Comparison of ENCODE assay signal across 16 cellular contexts in genomic region chr15:76863693-76864092, GRCh38. TPM values are rescaled to one million over a fixed set of nuclear protein-coding genes. Genes with fewer than 3 reads are reported as not detected.
DNase-seq lines count a peak whose midpoint lies in the region; ATAC-seq and TF ChIP-seq lines count a peak whose summit lies in the region.
"Had no signal": no experiment of that assay in that cellular context is flagged by ENCODE, and none has a peak within 500 bp of the region (broad histone marks: within the 10 kb centered on the region; RNA-seq: fewer than 3 reads in every experiment).

No MANE protein-coding gene starts in this region.

- H3K4me3 ChIP-seq in neural progenitor cell = no peak overlapping the region
- H3K4me3 ChIP-seq in esophagus squamous epithelium = no peak overlapping the region

- H3K4me1 ChIP-seq in neural progenitor cell (peaks cover 14% of the 10 kb centered on the region), esophagus squamous epithelium (no peaks in the 10 kb centered on the region)

- intact Hi-C loops in esophagus squamous epithelium (cut with DNase I) = no loop called here

- H3K36me3 Mint-ChIP-seq in activated naive CD4-positive, alpha-beta T cell treated with anti-CD3 and anti-CD28 coated beads, Interleukin-2, amount 50 U/mL, for 24 hours = peaks cover 2% of the 10 kb centered on the region
- H3K36me3 Mint-ChIP-seq in activated naive CD4-positive, alpha-beta T cell treated with anti-CD3 and anti-CD28 coated beads, Interleukin-2, amount 10 ng/mL, durations not matched to agents 7 days and 5 days = peaks cover 1% of the 10 kb centered on the region
- peaks cover 6% of the 10 kb centered on the region for H3K36me3 Mint-ChIP-seq in activated T-helper 17 cell treated with anti-CD3 and anti-CD28 coated beads, Interleukin-2, amount 50 U/mL, for 72 hours (ENCODE audit: low read depth)
- H3K36me3 Mint-ChIP-seq in neural progenitor cell = no peaks in the 10 kb centered on the region

- H3K27ac ChIP-seq in neural progenitor cell (no peak overlapping the region), esophagus squamous epithelium (no peak overlapping the region)
- H3K27ac ChIP-seq: C4-2B, HL-60 had no signal

- CTCF ChIA-PET in activated naive CD4-positive, alpha-beta T cell treated with anti-CD3 and anti-CD28 coated beads, Interleukin-2, amount 10 ng/mL, durations not matched to agents 7 days and 5 days (lab: Charles Lee) = no interaction called here

- H3K27me3 ChIP-seq in neural progenitor cell (no peaks in the 10 kb centered on the region), esophagus squamous epithelium (no peaks in the 10 kb centered on the region)

- no peak for ATAC-seq in activated T-helper 17 cell treated with anti-CD3 and anti-CD28 coated beads, Interleukin-2, amount 50 U/mL, for 72 hours (replicated peaks)
- ATAC-seq: HCT116 had no signal

- H3K9me3 Mint-ChIP-seq in activated naive CD4-positive, alpha-beta T cell treated with anti-CD3 and anti-CD28 coated beads, Interleukin-2, amount 50 U/mL, for 24 hours = no peaks in the 10 kb centered on the region
- H3K9me3 Mint-ChIP-seq in activated naive CD4-positive, alpha-beta T cell treated with anti-CD3 and anti-CD28 coated beads, Interleukin-2, amount 10 ng/mL, durations not matched to agents 7 days and 5 days = no peaks in the 10 kb centered on the region
- no peaks in the 10 kb centered on the region for H3K9me3 Mint-ChIP-seq in activated T-helper 17 cell treated with anti-CD3 and anti-CD28 coated beads, Interleukin-2, amount 50 U/mL, for 72 hours
- H3K9me3 Mint-ChIP-seq in neural progenitor cell = no peaks in the 10 kb centered on the region
- H3K9me3 Mint-ChIP-seq: CD4-positive, alpha-beta memory T cell had no signal

- H3K27ac Mint-ChIP-seq in activated naive CD4-positive, alpha-beta T cell treated with anti-CD3 and anti-CD28 coated beads, Interleukin-2, amount 50 U/mL, for 24 hours = peak overlapping the region; percentile 43
- no peak overlapping the region for H3K27ac Mint-ChIP-seq in activated naive CD4-positive, alpha-beta T cell treated with anti-CD3 and anti-CD28 coated beads, Interleukin-2, amount 10 ng/mL, durations not matched to agents 7 days and 5 days
- peak overlapping the region; percentile 28 for H3K27ac Mint-ChIP-seq in activated T-helper 17 cell treated with anti-CD3 and anti-CD28 coated beads, Interleukin-2, amount 50 U/mL, for 72 hours
- no peak overlapping the region for H3K27ac Mint-ChIP-seq in neural progenitor cell
- H3K27ac Mint-ChIP-seq: B cell; CD4-positive, alpha-beta memory T cell had no signal

- H3F3A ChIP-seq in neural progenitor cell (ENCODE audit: low read depth) = peaks cover 4% of the 10 kb centered on the region

- H3K36me3 ChIP-seq in neural progenitor cell = no peaks in the 10 kb centered on the region
- no peaks in the 10 kb centered on the region for H3K36me3 ChIP-seq in esophagus squamous epithelium

- H3K4me2 ChIP-seq in neural progenitor cell = no peak overlapping the region

- H4K20me1 ChIP-seq in neural progenitor cell (ENCODE audit: low read depth) = no peaks in the 10 kb centered on the region

- no peak overlapping the region for H3K9ac ChIP-seq in neural progenitor cell

- peaks cover 66% of the 10 kb centered on the region for H3K4me1 Mint-ChIP-seq in activated naive CD4-positive, alpha-beta T cell treated with anti-CD3 and anti-CD28 coated beads, Interleukin-2, amount 50 U/mL, for 24 hours
- peaks cover 11% of the 10 kb centered on the region for H3K4me1 Mint-ChIP-seq in activated naive CD4-positive, alpha-beta T cell treated with anti-CD3 and anti-CD28 coated beads, Interleukin-2, amount 10 ng/mL, durations not matched to agents 7 days and 5 days
- peaks cover 20% of the 10 kb centered on the region for H3K4me1 Mint-ChIP-seq in activated T-helper 17 cell treated with anti-CD3 and anti-CD28 coated beads, Interleukin-2, amount 50 U/mL, for 72 hours
- peaks cover 8% of the 10 kb centered on the region for H3K4me1 Mint-ChIP-seq in neural progenitor cell

- H3K4me3 Mint-ChIP-seq in activated naive CD4-positive, alpha-beta T cell treated with anti-CD3 and anti-CD28 coated beads, Interleukin-2, amount 50 U/mL, for 24 hours = no peak overlapping the region
- H3K4me3 Mint-ChIP-seq in activated naive CD4-positive, alpha-beta T cell treated with anti-CD3 and anti-CD28 coated beads, Interleukin-2, amount 10 ng/mL, durations not matched to agents 7 days and 5 days = no peak overlapping the region
- H3K4me3 Mint-ChIP-seq in activated T-helper 17 cell treated with anti-CD3 and anti-CD28 coated beads, Interleukin-2, amount 50 U/mL, for 72 hours = no peak overlapping the region
- no peak overlapping the region for H3K4me3 Mint-ChIP-seq in neural progenitor cell
- H3K4me3 Mint-ChIP-seq: B cell; CD4-positive, alpha-beta memory T cell had no signal

- DNase-seq in activated naive CD4-positive, alpha-beta T cell treated with anti-CD3 and anti-CD28 coated beads, Interleukin-2, amount 10 ng/mL, durations not matched to agents 7 days and 5 days = no peak
- peak; percentile 9 for DNase-seq in neural progenitor cell (ENCODE audit: low spot score)
- DNase-seq in NCI-H2196 treated with DMSO at 0.1 percent for 48 hours (lab: John Stamatoyannopoulos, UW; ENCODE audit: unreplicated experiment) = no peak
- no peak for DNase-seq in nucleus accumbens (lab: John Stamatoyannopoulos, UW)
- DNase-seq in esophagus squamous epithelium (lab: John Stamatoyannopoulos, UW) = no peak
- DNase-seq: 8988T; CD4-positive, alpha-beta memory T cell; DMS153; DMS79 treated with DMSO at 0.1 percent for 48 hours; GDM1 had no signal

- TF ChIP-seq POLR2A in esophagus squamous epithelium (IDR thresholded peaks at IDR 0.05) = no peak

- H2AFZ ChIP-seq in neural progenitor cell (replicated peaks) = no peak overlapping the region

- H3K9me3 ChIP-seq in neural progenitor cell (ENCODE audit: low read depth) (no peaks in the 10 kb centered on the region), esophagus squamous epithelium (no peaks in the 10 kb centered on the region)

- TF ChIP-seq CTCF in neural progenitor cell (IDR thresholded peaks at IDR 0.05) = no peak
- no peak for TF ChIP-seq CTCF in esophagus squamous epithelium (IDR thresholded peaks at IDR 0.05)

- no peaks in the 10 kb centered on the region for H3K27me3 Mint-ChIP-seq in activated naive CD4-positive, alpha-beta T cell treated with anti-CD3 and anti-CD28 coated beads, Interleukin-2, amount 50 U/mL, for 24 hours
- H3K27me3 Mint-ChIP-seq in activated naive CD4-positive, alpha-beta T cell treated with anti-CD3 and anti-CD28 coated beads, Interleukin-2, amount 10 ng/mL, durations not matched to agents 7 days and 5 days = no peaks in the 10 kb centered on the region
- H3K27me3 Mint-ChIP-seq in activated T-helper 17 cell treated with anti-CD3 and anti-CD28 coated beads, Interleukin-2, amount 50 U/mL, for 72 hours = no peaks in the 10 kb centered on the region
- no peaks in the 10 kb centered on the region for H3K27me3 Mint-ChIP-seq in neural progenitor cell (ENCODE audit: insufficient read depth, low read depth)
- H3K27me3 Mint-ChIP-seq: B cell; CD4-positive, alpha-beta memory T cell had no signal

- WGBS in esophagus squamous epithelium, 2 donors = 80 to 100% methylated on average over 1 to 2 of the region's 2 CpGs

- H3K79me2 ChIP-seq in neural progenitor cell (ENCODE audit: low read depth) = no peaks in the 10 kb centered on the region

RNA-seq across cellular contexts. Expression of gene SCAPER, which starts 41.4 kb away (rescaled TPM):
- total RNA-seq in activated T-helper 17 cell treated with anti-CD3 and anti-CD28 coated beads, Interleukin-2, amount 50 U/mL, for 72 hours = 10 to 100 TPM; 25.8 to 56.7 TPM
- total RNA-seq in neural progenitor cell (ENCODE audit: low replicate concordance) (15.0 and 20.4 TPM in 2 replicates), esophagus squamous epithelium (10 to 100 TPM; 18.3 to 30.1 (median 25.3) TPM)

Comparison
In these comparisons a context has a peak if more than half of its experiments do, and no peak if none do; other contexts are left out.
1. H3K27ac Mint-ChIP-seq: peak in activated naive CD4-positive, alpha-beta T cell treated with anti-CD3 and anti-CD28 coated beads, Interleukin-2, amount 50 U/mL, for 24 hours (single experiment) and activated T-helper 17 cell treated with anti-CD3 and anti-CD28 coated beads, Interleukin-2, amount 50 U/mL, for 72 hours (single experiment); none in activated naive CD4-positive, alpha-beta T cell treated with anti-CD3 and anti-CD28 coated beads, Interleukin-2, amount 10 ng/mL, durations not matched to agents 7 days and 5 days (single experiment) and neural progenitor cell (single experiment).